8 cellular contexts compared by ENCODE assay signal in the genomic region with DNA sequence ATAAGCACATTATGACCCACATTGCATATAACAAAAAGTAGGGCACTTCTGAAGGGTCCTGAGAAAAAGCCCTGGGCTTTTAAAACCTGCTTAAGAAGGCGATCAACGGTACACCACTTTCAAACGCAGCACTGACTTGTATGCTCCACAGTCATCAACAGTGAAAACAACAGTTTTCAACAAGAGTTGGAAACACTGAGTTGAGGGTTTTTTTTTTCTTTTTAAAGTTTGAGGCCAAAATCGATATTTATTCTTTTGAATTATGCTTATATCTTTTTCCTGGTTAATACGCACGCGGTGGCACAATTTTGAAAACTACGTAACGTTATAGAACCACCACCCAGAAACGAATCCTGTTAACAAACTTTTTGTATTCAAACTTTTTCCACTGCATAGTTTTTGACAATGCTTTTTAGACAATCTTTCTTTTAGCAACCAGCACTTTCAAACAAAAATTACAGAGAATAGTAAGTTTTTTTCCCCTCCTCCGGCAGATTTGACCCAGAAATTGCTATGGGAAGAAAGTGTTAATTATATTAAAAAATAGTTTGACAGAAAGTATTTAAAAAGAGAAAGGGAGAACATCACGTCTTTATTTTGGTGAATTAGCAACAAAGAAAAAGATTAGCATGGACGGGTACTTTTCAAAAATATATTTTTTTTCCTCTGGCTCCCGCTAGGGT.
DNase-seq lines count a peak whose midpoint lies in the region; ATAC-seq and TF ChIP-seq lines count a peak whose summit lies in the region.

No MANE protein-coding gene starts in this region.

- H3K36me3 ChIP-seq in BLaER1 = no peaks in the 10 kb centered on the region
- no peaks in the 10 kb centered on the region for H3K36me3 ChIP-seq in effector memory CD4-positive, alpha-beta T cell (ENCODE audit: control insufficient read depth, insufficient read depth, low read length)

- H3K9me3 Mint-ChIP-seq in nephron progenitor cell = no peaks in the 10 kb centered on the region

- peaks cover 43% of the 10 kb centered on the region for H3K4me1 ChIP-seq in BLaER1
- peaks cover 21% of the 10 kb centered on the region for H3K4me1 ChIP-seq in effector memory CD4-positive, alpha-beta T cell (ENCODE audit: control insufficient read depth, insufficient read depth, low read length, poor library complexity, severe bottlenecking)

- TF ChIP-seq CTCF in nephron progenitor cell (IDR thresholded peaks at IDR 0.05) (no peak), GM13976 (IDR thresholded peaks at IDR 0.05; ENCODE audit: borderline replicate concordance, control extremely low read depth, extremely low read depth, insufficient read depth, missing control alignments) (no peak)

- H3K4me1 Mint-ChIP-seq in nephron progenitor cell = peaks cover 43% of the 10 kb centered on the region

- H3K9ac ChIP-seq in BLaER1 = peak overlapping the region; percentile 85

- H3K27me3 ChIP-seq in BLaER1 = no peaks in the 10 kb centered on the region
- no peaks in the 10 kb centered on the region for H3K27me3 ChIP-seq in effector memory CD4-positive, alpha-beta T cell (replicated peaks; ENCODE audit: control insufficient read depth, insufficient read depth, low read length, poor library complexity, severe bottlenecking)

- H3K27ac ChIP-seq in BLaER1 = peak overlapping the region; percentile 84
- peak overlapping the region; percentile 86 for H3K27ac ChIP-seq in effector memory CD4-positive, alpha-beta T cell (ENCODE audit: insufficient read depth, low read length, poor library complexity, severe bottlenecking)

- H3K27ac Mint-ChIP-seq in nephron progenitor cell = no peak overlapping the region

- H3K27me3 Mint-ChIP-seq in nephron progenitor cell (ENCODE audit: low read depth, poor library complexity) = no peaks in the 10 kb centered on the region

- H3K36me3 Mint-ChIP-seq in nephron progenitor cell (ENCODE audit: low read depth) = no peaks in the 10 kb centered on the region

- peak overlapping the region; percentile 92 for H3K4me2 ChIP-seq in BLaER1

- peak overlapping the region; percentile 89 for H3K4me3 Mint-ChIP-seq in nephron progenitor cell

- peak overlapping the region; percentile 88 for H3K4me3 ChIP-seq in BLaER1
- H3K4me3 ChIP-seq in effector memory CD4-positive, alpha-beta T cell (ENCODE audit: insufficient read depth, low read depth, low read length, poor library complexity, severe bottlenecking) = peak overlapping the region; percentile 66

- ATAC-seq in GM21723 (IDR thresholded peaks at IDR 0.05; ENCODE audit: unreplicated experiment) (no peak), HG02588 (IDR thresholded peaks at IDR 0.05; ENCODE audit: unreplicated experiment) (no peak)

- H3K9me3 ChIP-seq in BLaER1 = no peaks in the 10 kb centered on the region
- H3K9me3 ChIP-seq in effector memory CD4-positive, alpha-beta T cell (ENCODE audit: control insufficient read depth, low read length) = no peaks in the 10 kb centered on the region

- DNase-seq in NCI-H526 treated with DMSO at 0.1 percent for 48 hours (lab: John Stamatoyannopoulos, UW) (peak; percentile 45), nephron progenitor cell (no peak), GM13976 (ENCODE audit: low spot score) (no peak), kidney tubule cell (ENCODE audit: low spot score) (no peak)
- no peak for DNase-seq in effector memory CD4-positive, alpha-beta T cell

- in situ Hi-C loops in GM13976 (cut with MboI; ENCODE audit: low sequenced_read_pairs, unreplicated experiment) = no loop called here

- H4K20me1 ChIP-seq in BLaER1 = peaks cover 25% of the 10 kb centered on the region; the same call in 1 of the 2 replicates
